In the genomic region with DNA sequence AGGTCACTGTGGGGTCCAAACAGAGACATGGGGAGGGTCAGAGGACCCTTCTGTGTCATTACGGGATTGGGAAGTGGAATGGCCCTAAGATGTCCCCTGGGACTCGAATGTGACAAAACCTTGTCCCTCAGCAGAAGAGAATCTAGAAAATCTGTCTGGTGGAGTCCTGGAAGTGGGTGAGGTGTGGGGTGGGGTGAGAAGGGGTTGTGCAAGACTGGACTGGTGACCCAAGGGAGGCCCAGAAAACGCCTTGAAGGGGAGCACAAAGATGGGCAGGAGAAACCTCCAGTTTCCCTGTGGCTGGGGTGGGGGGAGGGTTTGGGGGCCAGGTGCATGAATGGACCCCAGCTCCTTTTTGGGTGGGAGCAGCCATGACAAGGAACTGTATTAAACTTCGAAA, we compare ENCODE assay signal across 2 cellular contexts.
TF ChIP-seq lines count a peak whose summit lies in the region.

No MANE protein-coding gene starts in this region.

TF ChIP-seq in GM23338, 12 proteins besides CTCF, POLR2A, EP300 and RAD21 (continued from another document):
- TF ChIP-seq ETS1 (IDR thresholded peaks at IDR 0.05) = no peak

TF ChIP-seq in SK-N-SH treated with all-trans-retinoic acid at 6 μM for 48 hours, 23 proteins besides CTCF, POLR2A, EP300 and RAD21 (continued from another document):
- TF ChIP-seq CSRNP3 (CRISPR knock-in tag; IDR thresholded peaks at IDR 0.05) = no peak
- no peak for TF ChIP-seq SNAI2 (CRISPR knock-in tag; IDR thresholded peaks at IDR 0.05)
- no peak for TF ChIP-seq GLIS3 (CRISPR knock-in tag; IDR thresholded peaks at IDR 0.05)
- TF ChIP-seq TOX (CRISPR knock-in tag; IDR thresholded peaks at IDR 0.05; ENCODE audit: borderline replicate concordance) = no peak
- TF ChIP-seq, protein P1, sequence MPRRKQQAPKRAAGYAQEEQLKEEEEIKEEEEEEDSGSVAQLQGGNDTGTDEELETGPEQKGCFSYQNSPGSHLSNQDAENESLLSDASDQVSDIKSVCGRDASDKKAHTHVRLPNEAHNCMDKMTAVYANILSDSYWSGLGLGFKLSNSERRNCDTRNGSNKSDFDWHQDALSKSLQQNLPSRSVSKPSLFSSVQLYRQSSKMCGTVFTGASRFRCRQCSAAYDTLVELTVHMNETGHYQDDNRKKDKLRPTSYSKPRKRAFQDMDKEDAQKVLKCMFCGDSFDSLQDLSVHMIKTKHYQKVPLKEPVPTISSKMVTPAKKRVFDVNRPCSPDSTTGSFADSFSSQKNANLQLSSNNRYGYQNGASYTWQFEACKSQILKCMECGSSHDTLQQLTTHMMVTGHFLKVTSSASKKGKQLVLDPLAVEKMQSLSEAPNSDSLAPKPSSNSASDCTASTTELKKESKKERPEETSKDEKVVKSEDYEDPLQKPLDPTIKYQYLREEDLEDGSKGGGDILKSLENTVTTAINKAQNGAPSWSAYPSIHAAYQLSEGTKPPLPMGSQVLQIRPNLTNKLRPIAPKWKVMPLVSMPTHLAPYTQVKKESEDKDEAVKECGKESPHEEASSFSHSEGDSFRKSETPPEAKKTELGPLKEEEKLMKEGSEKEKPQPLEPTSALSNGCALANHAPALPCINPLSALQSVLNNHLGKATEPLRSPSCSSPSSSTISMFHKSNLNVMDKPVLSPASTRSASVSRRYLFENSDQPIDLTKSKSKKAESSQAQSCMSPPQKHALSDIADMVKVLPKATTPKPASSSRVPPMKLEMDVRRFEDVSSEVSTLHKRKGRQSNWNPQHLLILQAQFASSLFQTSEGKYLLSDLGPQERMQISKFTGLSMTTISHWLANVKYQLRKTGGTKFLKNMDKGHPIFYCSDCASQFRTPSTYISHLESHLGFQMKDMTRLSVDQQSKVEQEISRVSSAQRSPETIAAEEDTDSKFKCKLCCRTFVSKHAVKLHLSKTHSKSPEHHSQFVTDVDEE (CRISPR knock-in tag; IDR thresholded peaks at IDR 0.05) = no peak
- TF ChIP-seq, protein P2, sequence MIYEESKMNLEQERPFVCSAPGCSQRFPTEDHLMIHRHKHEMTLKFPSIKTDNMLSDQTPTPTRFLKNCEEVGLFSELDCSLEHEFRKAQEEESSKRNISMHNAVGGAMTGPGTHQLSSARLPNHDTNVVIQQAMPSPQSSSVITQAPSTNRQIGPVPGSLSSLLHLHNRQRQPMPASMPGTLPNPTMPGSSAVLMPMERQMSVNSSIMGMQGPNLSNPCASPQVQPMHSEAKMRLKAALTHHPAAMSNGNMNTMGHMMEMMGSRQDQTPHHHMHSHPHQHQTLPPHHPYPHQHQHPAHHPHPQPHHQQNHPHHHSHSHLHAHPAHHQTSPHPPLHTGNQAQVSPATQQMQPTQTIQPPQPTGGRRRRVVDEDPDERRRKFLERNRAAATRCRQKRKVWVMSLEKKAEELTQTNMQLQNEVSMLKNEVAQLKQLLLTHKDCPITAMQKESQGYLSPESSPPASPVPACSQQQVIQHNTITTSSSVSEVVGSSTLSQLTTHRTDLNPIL (CRISPR knock-in tag; IDR thresholded peaks at IDR 0.05; ENCODE audit: low read depth) = no peak
- no peak for TF ChIP-seq ZFP30 (CRISPR knock-in tag; IDR thresholded peaks at IDR 0.05)
- no peak for TF ChIP-seq BACH2 (CRISPR knock-in tag; IDR thresholded peaks at IDR 0.05; ENCODE audit: borderline replicate concordance)
- no peak for TF ChIP-seq POU6F1 (CRISPR knock-in tag; IDR thresholded peaks at IDR 0.05; ENCODE audit: borderline replicate concordance, low read depth)
- TF ChIP-seq ZFP3 (CRISPR knock-in tag; IDR thresholded peaks at IDR 0.05) = no peak
